9 cellular contexts compared by ENCODE assay signal in genomic region chr17:53032861-53033271, GRCh38.
A peak's percentile ranks its signal among the peaks of the same experiment; 100 is the strongest.
DNase-seq lines count a peak whose midpoint lies in the region; ATAC-seq and TF ChIP-seq lines count a peak whose summit lies in the region.
"Had no signal": no experiment of that assay in that cellular context is flagged by ENCODE, and none has a peak within 500 bp of the region (broad histone marks: within the 10 kb centered on the region; RNA-seq: fewer than 3 reads in every experiment).

No MANE protein-coding gene starts in this region.

- H3K27me3 Mint-ChIP-seq in glutamatergic neuron (ENCODE audit: unreplicated experiment): no peaks in the 10 kb centered on the region

- H3K79me2 ChIP-seq in PC-9 (ENCODE audit: low read depth): no peaks in the 10 kb centered on the region

- 9 to 10% methylated on average over 3 of the region's 3 CpGs for WGBS in heart right ventricle, 2 donors

- H3K9me2 ChIP-seq in PC-9 (ENCODE audit: insufficient read depth): no peaks in the 10 kb centered on the region

- peak in 6 of 9 donors; percentile 23 to 43 (median 32) for TF ChIP-seq CTCF in heart right ventricle (IDR thresholded peaks at IDR 0.05)
- TF ChIP-seq CTCF in right atrium auricular region (IDR thresholded peaks at IDR 0.05): no peak
- peak; percentile 67 for TF ChIP-seq CTCF in PC-9 (conservative IDR thresholded peaks at IDR 0.05)
- no peak for TF ChIP-seq CTCF in glutamatergic neuron (IDR thresholded peaks at IDR 0.05; ENCODE audit: partially characterized antibody, unreplicated experiment)

- H3K36me3 Mint-ChIP-seq in glutamatergic neuron (ENCODE audit: unreplicated experiment): peaks cover 6% of the 10 kb centered on the region

- H3K27ac ChIP-seq in heart right ventricle (no peak overlapping the region), right atrium auricular region (no peak overlapping the region), PC-9 (no peak overlapping the region)
- H3K27ac ChIP-seq: thoracic aorta had no signal

- intact Hi-C loops in heart right ventricle (cut with DNase I) (no loop called here), PC-9 (cut with micrococcal nuclease; ENCODE audit: unreplicated experiment) (no loop called here)

- H3K27ac Mint-ChIP-seq in glutamatergic neuron (ENCODE audit: unreplicated experiment): no peak overlapping the region

- DNase-seq in heart right ventricle (peak in 1 of 2 donors; percentile 11), right atrium auricular region (ENCODE audit: low spot score) (no peak), PC-9 (peak; percentile 4 to 51), glutamatergic neuron (peak; percentile 22)

- no peaks in the 10 kb centered on the region for H3K9me3 Mint-ChIP-seq in glutamatergic neuron (ENCODE audit: unreplicated experiment)

- no peaks in the 10 kb centered on the region for H3K36me3 ChIP-seq in heart right ventricle
- H3K36me3 ChIP-seq in right atrium auricular region: no peaks in the 10 kb centered on the region
- no peaks in the 10 kb centered on the region for H3K36me3 ChIP-seq in PC-9 (ENCODE audit: low read depth)
- H3K36me3 ChIP-seq: thoracic aorta had no signal

- no peaks in the 10 kb centered on the region for H3K4me1 Mint-ChIP-seq in glutamatergic neuron (ENCODE audit: low read depth, unreplicated experiment)

- H3K4me3 ChIP-seq in heart right ventricle (no peak overlapping the region), right atrium auricular region (no peak overlapping the region), PC-9 (no peak overlapping the region)
- H3K4me3 ChIP-seq: thoracic aorta had no signal

- H3K4me1 ChIP-seq in heart right ventricle: no peaks in the 10 kb centered on the region
- H3K4me1 ChIP-seq in right atrium auricular region: no peaks in the 10 kb centered on the region
- H3K4me1 ChIP-seq in PC-9 (replicated peaks; ENCODE audit: insufficient read depth): no peaks in the 10 kb centered on the region

- H3K9me3 ChIP-seq in heart right ventricle (peaks cover 0 to 23% (median 6%) of the 10 kb centered on the region in 11 donors), right atrium auricular region (no peaks in the 10 kb centered on the region), PC-9 (ENCODE audit: insufficient read depth, low read depth) (no peaks in the 10 kb centered on the region)
- H3K9me3 ChIP-seq: thoracic aorta had no signal

- H3K27me3 ChIP-seq in heart right ventricle: no peaks in the 10 kb centered on the region
- no peaks in the 10 kb centered on the region for H3K27me3 ChIP-seq in right atrium auricular region
- H3K27me3 ChIP-seq in PC-9 (ENCODE audit: insufficient read depth, low read depth): no peaks in the 10 kb centered on the region

- H4K20me1 ChIP-seq in PC-9 (ENCODE audit: insufficient read depth): no peaks in the 10 kb centered on the region

- no peaks in the 10 kb centered on the region for H3F3A ChIP-seq in PC-9 (ENCODE audit: insufficient read depth, low read depth)

- no TSS peak for BruUV-seq in PC-9 (replicated peaks; lab: Mats Ljungman, UMichigan)

- no peak overlapping the region for H3K4me3 Mint-ChIP-seq in glutamatergic neuron (ENCODE audit: unreplicated experiment)

- CTCF ChIA-PET in PC-9 (lab: Charles Lee): no interaction called here

- H3K4me2 ChIP-seq in PC-9: no peak overlapping the region

- peak in 1 of 8 donors; percentile 2 for ATAC-seq in heart right ventricle
- no peak for ATAC-seq in GM18873 (IDR thresholded peaks at IDR 0.05; ENCODE audit: low FRiP score, unreplicated experiment)
- no peak for ATAC-seq in HG03196 (IDR thresholded peaks at IDR 0.05; ENCODE audit: unreplicated experiment)
- no peak for ATAC-seq in GM21529 (IDR thresholded peaks at IDR 0.05; ENCODE audit: unreplicated experiment)
- no peak for ATAC-seq in HG03469 (IDR thresholded peaks at IDR 0.05; ENCODE audit: unreplicated experiment)

- POLR2A ChIA-PET in PC-9 (lab: Charles Lee; ENCODE audit: unreplicated experiment): no interaction called here

- no peak overlapping the region for H2AFZ ChIP-seq in PC-9

Comparison
In these comparisons a context has a peak if more than half of its experiments do, and no peak if none do; other contexts are left out.
1. CTCF ChIP-seq: peak in heart right ventricle (6 of 9) and PC-9 (single experiment); none in right atrium auricular region (0 of 2) and glutamatergic neuron (single experiment).